ENCODE assay signal across 9 cellular contexts in genomic region chr17:21252289-21252874, GRCh38. TPM values are rescaled to one million over a fixed set of nuclear protein-coding genes. Genes with fewer than 3 reads are reported as not detected.
DNase-seq lines count a peak whose midpoint lies in the region; ATAC-seq and TF ChIP-seq lines count a peak whose summit lies in the region.
"Had no signal": no experiment of that assay in that cellular context is flagged by ENCODE, and none has a peak within 500 bp of the region (broad histone marks: within the 10 kb centered on the region; RNA-seq: fewer than 3 reads in every experiment).

No MANE protein-coding gene starts in this region.

- ATAC-seq in right lobe of liver (no peak), GM21576 (IDR thresholded peaks at IDR 0.05; ENCODE audit: unreplicated experiment) (no peak), HG03342 (IDR thresholded peaks at IDR 0.05; ENCODE audit: unreplicated experiment) (no peak)

- no peaks in the 10 kb centered on the region for H3K9me3 ChIP-seq in right lobe of liver
- no peaks in the 10 kb centered on the region for H3K9me3 ChIP-seq in tibial artery

- H3K27me3 Mint-ChIP-seq in activated T-cell treated with anti-CD3 and anti-CD28 coated beads, Interleukin-2, amount 50 U/mL, for 24 hours, result no peaks in the 10 kb centered on the region
- H3K27me3 Mint-ChIP-seq in activated T-helper 2 cell treated with anti-CD3 and anti-CD28 coated beads, Interferon-gamma antibody, Interleukin-2, Interleukin-4, amounts not matched to agents 10 μg/mL and 5 μg/mL and 100 μg/mL, durations not matched to agents 14 hours and 24 hours and 36 hours (ENCODE audit: low read depth), result peaks cover 12% of the 10 kb centered on the region

- DNase-seq in activated T-cell treated with anti-CD3 and anti-CD28 coated beads, Interleukin-2, amount 50 U/mL, for 24 hours, result no peak
- DNase-seq in activated T-cell treated with anti-CD3 and anti-CD28 coated beads for 4 hours, result no peak
- no peak for DNase-seq in activated T-helper 2 cell treated with anti-CD3 and anti-CD28 coated beads, Interferon-gamma antibody, Interleukin-2, Interleukin-4, amounts not matched to agents 10 μg/mL and 5 μg/mL and 100 μg/mL, durations not matched to agents 14 hours and 24 hours and 36 hours (ENCODE audit: low spot score)
- DNase-seq in right lobe of liver, result no peak
- DNase-seq in tibial artery, result no peak
- no peak for DNase-seq in NCI-H2029 treated with DMSO at 0.1 percent for 48 hours (lab: John Stamatoyannopoulos, UW)
- DNase-seq: DMS79 treated with DMSO at 0.1 percent for 48 hours had no signal

- H3K36me3 Mint-ChIP-seq in activated T-cell treated with anti-CD3 and anti-CD28 coated beads, Interleukin-2, amount 50 U/mL, for 24 hours (ENCODE audit: low read depth), result no peaks in the 10 kb centered on the region
- no peaks in the 10 kb centered on the region for H3K36me3 Mint-ChIP-seq in activated T-helper 2 cell treated with anti-CD3 and anti-CD28 coated beads, Interferon-gamma antibody, Interleukin-2, Interleukin-4, amounts not matched to agents 10 μg/mL and 5 μg/mL and 100 μg/mL, durations not matched to agents 14 hours and 24 hours and 36 hours (ENCODE audit: low read depth)

- 21% methylated on average over 9 of the region's 16 CpGs for WGBS in right lobe of liver (ENCODE audit: insufficient coverage, low coverage, low lambda C conversion rate, missing lambda C conversion rate)

- H3K27me3 ChIP-seq in right lobe of liver (no peaks in the 10 kb centered on the region), tibial artery (no peaks in the 10 kb centered on the region)

- no peaks in the 10 kb centered on the region for H3K36me3 ChIP-seq in right lobe of liver
- peaks cover 0 to 5% (median under 1%) of the 10 kb centered on the region in 3 donors for H3K36me3 ChIP-seq in tibial artery

- intact Hi-C loops in activated T-helper 2 cell treated with anti-CD3 and anti-CD28 coated beads, Interferon-gamma antibody, Interleukin-2, Interleukin-4, amounts not matched to agents 10 μg/mL and 5 μg/mL and 100 μg/mL, durations not matched to agents 14 hours and 24 hours and 36 hours (cut with micrococcal nuclease), result loop anchor here (5.0 kb wide), 1 partner anchor 40 kb away; the partner anchor contains the start of gene TMEM11
- intact Hi-C loops in right lobe of liver (cut with DNase I) (loop anchor here in 1 of 2 donors (10.0 kb wide), 1 partner anchor 128 kb away; the partner anchor contains the start of gene DHRS7B), tibial artery (cut with DNase I; ENCODE audit: low total_unique reads) (loop anchor here (5.0 kb wide), 1 partner anchor 40 kb away; the partner anchor contains the start of gene TMEM11)

- H3K27ac Mint-ChIP-seq in activated T-cell treated with anti-CD3 and anti-CD28 coated beads, Interleukin-2, amount 50 U/mL, for 24 hours, result peak overlapping the region; percentile 66
- H3K27ac Mint-ChIP-seq in activated T-helper 2 cell treated with anti-CD3 and anti-CD28 coated beads, Interferon-gamma antibody, Interleukin-2, Interleukin-4, amounts not matched to agents 10 μg/mL and 5 μg/mL and 100 μg/mL, durations not matched to agents 14 hours and 24 hours and 36 hours, result no peak overlapping the region

- H3K27ac ChIP-seq in right lobe of liver, result peak overlapping the region in 1 of 3 donors; percentile 54
- H3K27ac ChIP-seq in tibial artery, result peak overlapping the region; percentile 75 to 76

- H3K4me3 ChIP-seq in right lobe of liver (peak overlapping the region; percentile 48 to 64 (median 58)), tibial artery (peak overlapping the region; percentile 78 to 80)

- no peak for TF ChIP-seq CTCF in right lobe of liver (IDR thresholded peaks at IDR 0.05)
- no peak for TF ChIP-seq CTCF in tibial artery (IDR thresholded peaks at IDR 0.05)

- H3K4me1 ChIP-seq in right lobe of liver (peaks cover 0 to 2% (median 0%) of the 10 kb centered on the region in 4 donors), tibial artery (peaks cover 0 to 59% (median 37%) of the 10 kb centered on the region in 4 donors)

- peaks cover 18% of the 10 kb centered on the region for H3K4me1 Mint-ChIP-seq in activated T-cell treated with anti-CD3 and anti-CD28 coated beads, Interleukin-2, amount 50 U/mL, for 24 hours (ENCODE audit: low read depth)
- H3K4me1 Mint-ChIP-seq in activated T-helper 2 cell treated with anti-CD3 and anti-CD28 coated beads, Interferon-gamma antibody, Interleukin-2, Interleukin-4, amounts not matched to agents 10 μg/mL and 5 μg/mL and 100 μg/mL, durations not matched to agents 14 hours and 24 hours and 36 hours (ENCODE audit: low read depth), result peaks cover 4% of the 10 kb centered on the region

- H3K9me3 Mint-ChIP-seq in activated T-cell treated with anti-CD3 and anti-CD28 coated beads, Interleukin-2, amount 50 U/mL, for 24 hours, result no peaks in the 10 kb centered on the region
- no peaks in the 10 kb centered on the region for H3K9me3 Mint-ChIP-seq in activated T-helper 2 cell treated with anti-CD3 and anti-CD28 coated beads, Interferon-gamma antibody, Interleukin-2, Interleukin-4, amounts not matched to agents 10 μg/mL and 5 μg/mL and 100 μg/mL, durations not matched to agents 14 hours and 24 hours and 36 hours

- no peak for TF ChIP-seq POLR2A in right lobe of liver (IDR thresholded peaks at IDR 0.05)

- peak overlapping the region; percentile 74 for H3K4me3 Mint-ChIP-seq in activated T-cell treated with anti-CD3 and anti-CD28 coated beads, Interleukin-2, amount 50 U/mL, for 24 hours
- H3K4me3 Mint-ChIP-seq in activated T-helper 2 cell treated with anti-CD3 and anti-CD28 coated beads, Interferon-gamma antibody, Interleukin-2, Interleukin-4, amounts not matched to agents 10 μg/mL and 5 μg/mL and 100 μg/mL, durations not matched to agents 14 hours and 24 hours and 36 hours (ENCODE audit: low read depth), result peak overlapping the region; percentile 63

RNA-seq across cellular contexts. Expression of gene NATD1, which starts 0.8 kb away (rescaled TPM):
- 1.4 and 1.6 TPM in 2 replicates for total RNA-seq in activated T-helper 2 cell treated with anti-CD3 and anti-CD28 coated beads, Interferon-gamma antibody, Interleukin-2, Interleukin-4, amounts not matched to agents 10 μg/mL and 5 μg/mL and 100 μg/mL, durations not matched to agents 14 hours and 24 hours and 36 hours
- 1 to 10 TPM; 3.3 to 5.5 (median 4.7) TPM for total RNA-seq in right lobe of liver

RNA-seq across cellular contexts. Expression of gene MAP2K3, which starts 32.1 kb away (rescaled TPM):
- 149 and 157 TPM in 2 replicates for total RNA-seq in activated T-helper 2 cell treated with anti-CD3 and anti-CD28 coated beads, Interferon-gamma antibody, Interleukin-2, Interleukin-4, amounts not matched to agents 10 μg/mL and 5 μg/mL and 100 μg/mL, durations not matched to agents 14 hours and 24 hours and 36 hours
- 10 to 100 TPM; 22.6 to 80.7 (median 60.7) TPM for total RNA-seq in right lobe of liver

RNA-seq across cellular contexts. Expression of gene TMEM11, which starts 38.4 kb away (rescaled TPM):
- total RNA-seq in activated T-helper 2 cell treated with anti-CD3 and anti-CD28 coated beads, Interferon-gamma antibody, Interleukin-2, Interleukin-4, amounts not matched to agents 10 μg/mL and 5 μg/mL and 100 μg/mL, durations not matched to agents 14 hours and 24 hours and 36 hours, result 27.1 and 30.5 TPM in 2 replicates
- 10 to 100 TPM; 10.8 to 20.6 (median 11.7) TPM for total RNA-seq in right lobe of liver
